In the genomic region with DNA sequence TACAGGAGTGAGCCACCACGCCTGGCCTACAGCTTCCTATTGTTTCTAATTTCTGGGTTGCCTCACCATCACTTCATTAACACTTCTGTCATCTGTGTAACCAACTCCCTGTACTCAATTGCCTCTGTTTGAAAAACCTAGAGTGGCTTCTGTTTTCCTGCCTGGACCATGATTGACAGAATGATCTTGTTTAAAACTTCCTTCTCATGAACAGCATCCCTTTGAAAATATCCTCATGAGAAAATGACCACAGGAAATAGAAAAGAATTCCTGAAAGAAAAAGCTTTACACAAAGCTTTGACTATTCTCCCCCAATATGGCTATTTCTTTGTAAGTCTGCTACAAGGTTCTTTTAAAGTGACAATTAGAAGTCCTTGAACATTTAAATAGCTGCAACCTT, we compare ENCODE assay signal across 26 cellular contexts.
A peak's percentile ranks its signal among the peaks of the same experiment; 100 is the strongest.
DNase-seq lines count a peak whose midpoint lies in the region; ATAC-seq, FAIRE-seq and TF ChIP-seq lines count a peak whose summit lies in the region.
"Had no signal": no experiment of that assay in that cellular context is flagged by ENCODE, and none has a peak within 500 bp of the region (broad histone marks: within the 10 kb centered on the region; RNA-seq: fewer than 3 reads in every experiment).

No MANE protein-coding gene starts in this region.

- no peak overlapping the region for H3K4me3 ChIP-seq in A549
- H3K4me3 ChIP-seq in IMR-90 (ENCODE audit: insufficient read depth, low read depth, low read length), result no peak overlapping the region
- no peak overlapping the region for H3K4me3 ChIP-seq in SJSA1
- H3K4me3 ChIP-seq in mesenchymal stem cell (ENCODE audit: insufficient read depth in 1 of 2, low read depth in 1 of 2, low read length in 2 of 2), result no peak overlapping the region
- H3K4me3 ChIP-seq in adrenal gland, result no peak overlapping the region
- H3K4me3 ChIP-seq: BLaER1 had no signal

- H2AFZ ChIP-seq in IMR-90 (replicated peaks; ENCODE audit: low read length, poor library complexity), result peak overlapping the region; percentile 60
- no peak overlapping the region for H2AFZ ChIP-seq in mesenchymal stem cell (ENCODE audit: low read depth, low read length)

- H2AK5ac ChIP-seq in IMR-90 (ENCODE audit: low read depth, low read length), result peak overlapping the region; percentile 62; the same call in 1 of the 2 replicates
- no peak overlapping the region for H2AK5ac ChIP-seq in mesenchymal stem cell (ENCODE audit: low read length, severe bottlenecking)

- in situ Hi-C loops in IMR-90 (cut with MboI; ENCODE audit: low sequenced_read_pairs), result no loop called here

- H3K23ac ChIP-seq in IMR-90 (ENCODE audit: low read depth, low read length), result peak overlapping the region; percentile 46
- H3K23ac ChIP-seq in mesenchymal stem cell (ENCODE audit: low read length in 2 of 2), result no peak overlapping the region

- H2BK12ac ChIP-seq in mesenchymal stem cell (ENCODE audit: low read length in 2 of 2), result no peak overlapping the region

- H3K9ac ChIP-seq in IMR-90 (ENCODE audit: low read depth, low read length) (peak overlapping the region; percentile 23; the same call in 1 of the 2 replicates), mesenchymal stem cell (ENCODE audit: low read length) (no peak overlapping the region)
- H3K9ac ChIP-seq: BLaER1 had no signal

- H3K4me1 ChIP-seq in A549 (peaks cover 9% of the 10 kb centered on the region; the same call in 2 of the 3 replicates), IMR-90 (ENCODE audit: control insufficient read depth, insufficient read depth, low read length) (peaks cover 13% of the 10 kb centered on the region), SJSA1 (replicated peaks) (peaks cover 23% of the 10 kb centered on the region), mesenchymal stem cell (ENCODE audit: control insufficient read depth, insufficient read depth, low read depth, low read length) (no peaks in the 10 kb centered on the region), adrenal gland (replicated peaks in 1 of 2) (peaks cover 0 to 4% of the 10 kb centered on the region in 2 donors)
- H3K4me1 ChIP-seq: BLaER1 had no signal

- H2BK120ac ChIP-seq in IMR-90 (ENCODE audit: low read depth, low read length), result peak overlapping the region; percentile 92
- H2BK120ac ChIP-seq in mesenchymal stem cell (ENCODE audit: low read depth, low read length), result no peak overlapping the region

- H3K36me3 ChIP-seq in IMR-90 (ENCODE audit: control insufficient read depth, insufficient read depth, low read length) (no peaks in the 10 kb centered on the region), SJSA1 (no peaks in the 10 kb centered on the region), mesenchymal stem cell (ENCODE audit: control insufficient read depth in 1 of 2, insufficient read depth in 2 of 2, low read depth in 1 of 2, low read length in 2 of 2) (no peaks in the 10 kb centered on the region), adrenal gland (replicated peaks in 1 of 2) (no peaks in the 10 kb centered on the region)
- H3K36me3 ChIP-seq: BLaER1 had no signal

- H2BK15ac ChIP-seq in IMR-90 (ENCODE audit: low read depth, low read length) (peak overlapping the region; percentile 93), mesenchymal stem cell (ENCODE audit: low read depth, poor library complexity, severe bottlenecking) (no peak overlapping the region)

- peak overlapping the region; percentile 91 for H2BK20ac ChIP-seq in IMR-90 (ENCODE audit: low read depth, low read length)

- H3K27me3 ChIP-seq in IMR-90 (ENCODE audit: control insufficient read depth, insufficient read depth, low read length), result no peaks in the 10 kb centered on the region
- no peaks in the 10 kb centered on the region for H3K27me3 ChIP-seq in SJSA1 (replicated peaks)
- H3K27me3 ChIP-seq in mesenchymal stem cell (ENCODE audit: control insufficient read depth in 1 of 2, insufficient read depth in 1 of 2, low read length in 2 of 2), result no peaks in the 10 kb centered on the region
- no peaks in the 10 kb centered on the region for H3K27me3 ChIP-seq in adrenal gland
- H3K27me3 ChIP-seq: BLaER1 had no signal

- TF ChIP-seq RAD21 in A549 (conservative IDR thresholded peaks at IDR 0.05 in 1 of 2, IDR thresholded peaks at IDR 0.05 in 1 of 2), result no peak
- no peak for TF ChIP-seq RAD21 in IMR-90 (IDR thresholded peaks at IDR 0.05; ENCODE audit: low read length)

- peaks cover 11% of the 10 kb centered on the region for H3K9me1 ChIP-seq in IMR-90 (ENCODE audit: insufficient read depth, low read length)

- H3K79me1 ChIP-seq in IMR-90 (ENCODE audit: low read depth in 1 of 2, low read length in 2 of 2) (no peaks in the 10 kb centered on the region), mesenchymal stem cell (replicated peaks; ENCODE audit: low read length, poor library complexity, severe bottlenecking) (no peaks in the 10 kb centered on the region)

- ATAC-seq in A549 (no peak), IMR-90 (ENCODE audit: low read depth) (no peak)
- ATAC-seq: HCT116, Panc1, SK-N-SH treated with all-trans-retinoic acid at 6 μM for 48 hours had no signal

- no TSS peak for BruUV-seq in IMR-90 (replicated peaks; lab: Mats Ljungman, UMichigan)

- H4K5ac ChIP-seq in IMR-90 (ENCODE audit: low read depth, low read length), result peak overlapping the region; percentile 71; the same call in 1 of the 2 replicates

- H3K4ac ChIP-seq in IMR-90 (ENCODE audit: low read depth, low read length), result peak overlapping the region; percentile 74
- H3K4ac ChIP-seq in mesenchymal stem cell (ENCODE audit: low read depth in 1 of 2, low read length in 2 of 2), result peak overlapping the region in 1 of 2 experiments; percentile 58

- DNase-seq in A549 (ENCODE audit: low read depth in 1 of 2, low spot score in 1 of 2) (no peak), IMR-90 (no peak), SJSA1 (ENCODE audit: low read depth in 1 of 2, low spot score in 2 of 2) (no peak), mesenchymal stem cell (peak; percentile 18), adrenal gland (no peak), RWPE1 (ENCODE audit: low spot score) (no peak), Kasumi-1 (lab: John Stamatoyannopoulos, UW) (no peak), medulla oblongata (ENCODE audit: extremely low spot score) (no peak)
- DNase-seq: 8988T; CD4-positive, alpha-beta T cell; COR-L47; DMS53; Karpas-422; NCI-H1105 treated with DMSO at 0.1 percent for 48 hours; NCI-H146; NCI-H2029; NCI-H446; NCI-H524 treated with DMSO at 0.1 percent for 48 hours; NCI-H774; SIG-M5 had no signal

- H4K8ac ChIP-seq in IMR-90 (ENCODE audit: low read depth in 2 of 2, low read length in 2 of 2) (peak overlapping the region; percentile 64 to 85), mesenchymal stem cell (ENCODE audit: low read length) (no peak overlapping the region)

- no peaks in the 10 kb centered on the region for H3K9me3 ChIP-seq in A549
- no peaks in the 10 kb centered on the region for H3K9me3 ChIP-seq in IMR-90 (ENCODE audit: control insufficient read depth, insufficient read depth, low read length)
- H3K9me3 ChIP-seq in SJSA1 (replicated peaks), result no peaks in the 10 kb centered on the region
- no peaks in the 10 kb centered on the region for H3K9me3 ChIP-seq in mesenchymal stem cell (ENCODE audit: control insufficient read depth, low read length)
- H3K9me3 ChIP-seq in adrenal gland (replicated peaks in 1 of 3), result no peaks in the 10 kb centered on the region
- H3K9me3 ChIP-seq: BLaER1 had no signal

- H3K18ac ChIP-seq in IMR-90 (ENCODE audit: low read depth, low read length) (peak overlapping the region; percentile 74), mesenchymal stem cell (ENCODE audit: low read depth in 1 of 2, low read length in 2 of 2) (peak overlapping the region in 1 of 2 experiments; percentile 48)

- H2AK9ac ChIP-seq in IMR-90 (replicated peaks; ENCODE audit: low read depth, low read length, poor library complexity), result no peak overlapping the region

- intact Hi-C loops in IMR-90 (cut with micrococcal nuclease) (loop anchor here (5.0 to 10.0 kb wide), 3 partner anchors 136 to 713 kb away; no protein-coding TSS in a partner anchor), adrenal gland (cut with DNase I) (no loop called here)

- H3K27ac ChIP-seq in A549, result no peak overlapping the region
- H3K27ac ChIP-seq in IMR-90 (ENCODE audit: insufficient read depth, low read length), result peak overlapping the region; percentile 94
- H3K27ac ChIP-seq in SJSA1, result peak overlapping the region; percentile 97
- no peak overlapping the region for H3K27ac ChIP-seq in mesenchymal stem cell (ENCODE audit: low read length, poor library complexity, severe bottlenecking)
- H3K27ac ChIP-seq in adrenal gland, result no peak overlapping the region
- H3K27ac ChIP-seq in RWPE1, result no peak overlapping the region
- H3K27ac ChIP-seq: BLaER1, HL-60 had no signal

- H4K20me1 ChIP-seq in IMR-90 (ENCODE audit: insufficient read depth, low read length), result no peaks in the 10 kb centered on the region
- H4K20me1 ChIP-seq: BLaER1 had no signal

- peak overlapping the region; percentile 65 for H3K14ac ChIP-seq in IMR-90 (replicated peaks; ENCODE audit: low read depth, low read length)
- H3K14ac ChIP-seq in mesenchymal stem cell (ENCODE audit: low read length in 2 of 2), result no peak overlapping the region

- H2BK5ac ChIP-seq in IMR-90 (ENCODE audit: low read depth, low read length, poor library complexity, severe bottlenecking), result peak overlapping the region; percentile 96
- H2BK5ac ChIP-seq in mesenchymal stem cell (ENCODE audit: low read depth, low read length, poor library complexity, severe bottlenecking), result no peak overlapping the region

- CTCF ChIA-PET in A549 (lab: Yijun Ruan, JAX) (no interaction called here), IMR-90 (lab: Yijun Ruan, JAX) (no interaction called here), RWPE1 (lab: Yijun Ruan, JAX) (no interaction called here)

- H3K56ac ChIP-seq in IMR-90 (ENCODE audit: extremely low read depth, insufficient read depth, low read length), result peak overlapping the region; percentile 85; the same call in 1 of the 2 replicates

- TF ChIP-seq EP300 in A549 (IDR thresholded peaks at IDR 0.05), result no peak

- dilution Hi-C loops in IMR-90 (cut with HindIII; ENCODE audit: low sequenced_read_pairs, unreplicated experiment), result no loop called here

- TF ChIP-seq CTCF in A549 (IDR thresholded peaks at IDR 0.05), result no peak
- TF ChIP-seq CTCF in IMR-90 (conservative IDR thresholded peaks at IDR 0.05; ENCODE audit: low read depth, low read length), result no peak
- no peak for TF ChIP-seq CTCF in adrenal gland (IDR thresholded peaks at IDR 0.05)
- no peak for TF ChIP-seq CTCF in RWPE1 (conservative IDR thresholded peaks at IDR 0.05; ENCODE audit: low read depth)

- POLR2A ChIA-PET in A549 (lab: Yijun Ruan, JAX), result no interaction called here
- POLR2A ChIA-PET in IMR-90 (lab: Charles Lee; ENCODE audit: unreplicated experiment), result no interaction called here
- POLR2A ChIA-PET in RWPE1 (lab: Yijun Ruan, JAX; ENCODE audit: low non-redundant PET), result no interaction called here

- no peak for TF ChIP-seq POLR2A in A549 (IDR thresholded peaks at IDR 0.05; ENCODE audit: low read length)
- no peak for TF ChIP-seq POLR2A in IMR-90 (IDR thresholded peaks at IDR 0.05; ENCODE audit: low read depth, low read length)
- TF ChIP-seq POLR2A in adrenal gland (IDR thresholded peaks at IDR 0.05), result no peak

- H4K91ac ChIP-seq in IMR-90 (ENCODE audit: insufficient read depth, low read depth, low read length), result peak overlapping the region; percentile 95
- no peak overlapping the region for H4K91ac ChIP-seq in mesenchymal stem cell (ENCODE audit: low read length)

- FAIRE-seq in A549 (lab: Jason Lieb, UNC), result no peak
- FAIRE-seq: G401.6 had no signal

- H3K4me2 ChIP-seq in A549 (peak overlapping the region; percentile 60; the same call in 2 of the 3 replicates), IMR-90 (ENCODE audit: low read depth, low read length) (no peak overlapping the region), mesenchymal stem cell (ENCODE audit: low read length, poor library complexity, severe bottlenecking) (no peak overlapping the region)
- H3K4me2 ChIP-seq: BLaER1 had no signal

- 24% methylated on average over 1 of the region's 1 CpG for WGBS in A549 (ENCODE audit: missing lambda C conversion rate)
- no CpG with 5 or more reads among the region's 1 CpG for WGBS in IMR-90 (ENCODE audit: extremely low coverage in 2 of 2, insufficient read length in 1 of 2), 2 experiments
- WGBS in mesenchymal stem cell, result 64% methylated on average over 1 of the region's 1 CpG
- 78 to 88% (median 83%) methylated on average over 1 of the region's 1 CpG for WGBS in adrenal gland, 4 donors

Comparison
In these comparisons a context has a peak if more than half of its experiments do, and no peak if none do; other contexts are left out.
1. H3K27ac ChIP-seq: peak in IMR-90 (single experiment) and SJSA1 (single experiment); none in A549 (0 of 2), mesenchymal stem cell (single experiment), adrenal gland (0 of 5) and RWPE1 (single experiment).